ENCODE assay signal across 9 cellular contexts in genomic region chr5:72231989-72232703, GRCh38.
DNase-seq lines count a peak whose midpoint lies in the region; ATAC-seq and TF ChIP-seq lines count a peak whose summit lies in the region.
"Had no signal": no experiment of that assay in that cellular context is flagged by ENCODE, and none has a peak within 500 bp of the region (broad histone marks: within the 10 kb centered on the region; RNA-seq: fewer than 3 reads in every experiment).

No MANE protein-coding gene starts in this region.

- intact Hi-C loops in right cardiac atrium (cut with DNase I): no loop called here
- intact Hi-C loops in heart left ventricle (cut with DNase I): no loop called here

- H3K36me3 ChIP-seq in GM06990 (ENCODE audit: control insufficient read depth, insufficient read depth, low read length) (peaks cover 7% of the 10 kb centered on the region), heart left ventricle (peaks cover 0 to 50% (median 40%) of the 10 kb centered on the region in 9 donors)

- H3K4me3 Mint-ChIP-seq in T-helper 17 cell: no peak overlapping the region

- 84% methylated on average over 6 of the region's 6 CpGs for WGBS in right cardiac atrium
- 90 to 91% (median 90%) methylated on average over 6 of the region's 6 CpGs for WGBS in heart left ventricle, 4 donors

- no peaks in the 10 kb centered on the region for H3K4me1 ChIP-seq in right cardiac atrium (ENCODE audit: control insufficient read depth, insufficient read depth, low read length)
- peaks cover 0 to 41% (median 8%) of the 10 kb centered on the region in 12 donors for H3K4me1 ChIP-seq in heart left ventricle

- no peak overlapping the region for H3K4me3 ChIP-seq in GM06990 (replicated peaks; ENCODE audit: low read depth, low read length)
- no peak overlapping the region for H3K4me3 ChIP-seq in right cardiac atrium (ENCODE audit: low read length)
- no peak overlapping the region for H3K4me3 ChIP-seq in heart left ventricle

- H3K4me1 Mint-ChIP-seq in T-helper 17 cell: peaks cover 42% of the 10 kb centered on the region

- ATAC-seq in HG03432 (IDR thresholded peaks at IDR 0.05; ENCODE audit: unreplicated experiment) (peak; percentile 45), T-helper 17 cell (peak; percentile 73), right cardiac atrium (no peak), heart left ventricle (no peak)

- H3K27me3 ChIP-seq in GM06990 (replicated peaks; ENCODE audit: control insufficient read depth, insufficient read depth, low read length) (no peaks in the 10 kb centered on the region), right cardiac atrium (ENCODE audit: control insufficient read depth, insufficient read depth) (no peaks in the 10 kb centered on the region), heart left ventricle (no peaks in the 10 kb centered on the region)

- TF ChIP-seq CTCF in GM06990 (IDR thresholded peaks at IDR 0.05; ENCODE audit: insufficient read depth, low read length, poor library complexity, severe bottlenecking): no peak
- TF ChIP-seq CTCF in heart left ventricle (IDR thresholded peaks at IDR 0.05): no peak

- H3K9me3 ChIP-seq in T-helper 17 cell (ENCODE audit: control insufficient read depth, low read length, poor library complexity, severe bottlenecking): no peaks in the 10 kb centered on the region
- H3K9me3 ChIP-seq in right cardiac atrium (ENCODE audit: control insufficient read depth, low read length): no peaks in the 10 kb centered on the region
- no peaks in the 10 kb centered on the region for H3K9me3 ChIP-seq in heart left ventricle

- H3K36me3 Mint-ChIP-seq in T-helper 17 cell (ENCODE audit: low read depth): peaks cover 17% of the 10 kb centered on the region

- no peaks in the 10 kb centered on the region for H3K27me3 Mint-ChIP-seq in T-helper 17 cell

- DNase-seq in GM06990 (ENCODE audit: extremely low read depth, insufficient read length): peak; percentile 15
- no peak for DNase-seq in T-helper 17 cell
- peak; percentile 8 for DNase-seq in left kidney (ENCODE audit: low read depth, low spot score)
- DNase-seq in right cardiac atrium: no peak
- no peak for DNase-seq in heart left ventricle
- no peak for DNase-seq in SHP77 (lab: John Stamatoyannopoulos, UW)
- DNase-seq in ureter (ENCODE audit: low spot score): no peak
- DNase-seq: NCI-H1048 had no signal

- H3K27ac ChIP-seq in right cardiac atrium (ENCODE audit: low read length) (no peak overlapping the region), heart left ventricle (no peak overlapping the region)

- H3K27ac Mint-ChIP-seq in T-helper 17 cell: no peak overlapping the region

- no peak for TF ChIP-seq POLR2A in heart left ventricle (IDR thresholded peaks at IDR 0.05)

Comparison
In these comparisons a context has a peak if more than half of its experiments do, and no peak if none do; other contexts are left out.
1. DNase-seq: peak in GM06990 (single experiment) and left kidney (single experiment); none in T-helper 17 cell (0 of 3), right cardiac atrium (0 of 3), heart left ventricle (0 of 5), SHP77 (0 of 2) and ureter (single experiment).
2. ATAC-seq: peak in HG03432 (single experiment) and T-helper 17 cell (single experiment); none in right cardiac atrium (0 of 2) and heart left ventricle (0 of 4).